21 cellular contexts compared by ENCODE assay signal in genomic region chr5:35457912-35458823, GRCh38.
"Had no signal": no experiment of that assay in that cellular context is flagged by ENCODE, and none has a peak within 500 bp of the region (broad histone marks: within the 10 kb centered on the region; RNA-seq: fewer than 3 reads in every experiment).

No MANE protein-coding gene starts in this region.

- DNase-seq: effector memory CD4-positive, alpha-beta T cell; hypothalamus; kidney glomerular epithelial cell; left lung; mesendoderm; naive thymus-derived CD8-positive, alpha-beta T cell; right cardiac atrium; stimulated activated CD4-positive, alpha-beta T cell treated with anti-CD3 and anti-CD28 coated beads, Interleukin-4, amount 100 ng/mL, for 1 hour; stimulated activated CD8-positive, alpha-beta memory T cell treated with anti-CD3 and anti-CD28 coated beads, Interleukin-4, amount 100 ng/mL, for 48 hours; stimulated activated naive CD8-positive, alpha-beta T cell treated with anti-CD3 and anti-CD28 coated beads, Interleukin-15, Interleukin-2, amounts not matched to agents 100 U/mL and 50 U/mL, for 24 hours; uterus had no signal

- H3K9me3 Mint-ChIP-seq: neural crest cell; stimulated activated effector memory CD8-positive, alpha-beta T cell treated with anti-CD3 and anti-CD28 coated beads, Interleukin-12 subunit alpha, Interleukin-12 subunit beta, amount 100 ng/mL, for 72 hours had no signal

- ATAC-seq: naive thymus-derived CD8-positive, alpha-beta T cell; stimulated activated effector memory CD8-positive, alpha-beta T cell treated with anti-CD3 and anti-CD28 coated beads, Interleukin-12 subunit alpha, Interleukin-12 subunit beta, amount 100 ng/mL, for 72 hours; stimulated activated naive CD8-positive, alpha-beta T cell treated with anti-CD3 and anti-CD28 coated beads, Interleukin-15, Interleukin-2, amounts not matched to agents 100 U/mL and 50 U/mL, for 24 hours had no signal

- H3K4me3 ChIP-seq: heart left ventricle, left lung, lung, suprapubic skin, thyroid gland, uterus had no signal

- H3K4me3 Mint-ChIP-seq: naive thymus-derived CD8-positive, alpha-beta T cell; neural crest cell; stimulated activated effector memory CD8-positive, alpha-beta T cell treated with anti-CD3 and anti-CD28 coated beads, Interleukin-12 subunit alpha, Interleukin-12 subunit beta, amount 100 ng/mL, for 72 hours; type B pancreatic cell had no signal

- H3K4me1 ChIP-seq: heart left ventricle, left lung, thyroid gland, uterus had no signal

- H3K4me1 Mint-ChIP-seq: naive thymus-derived CD8-positive, alpha-beta T cell; neural crest cell; stimulated activated effector memory CD8-positive, alpha-beta T cell treated with anti-CD3 and anti-CD28 coated beads, Interleukin-12 subunit alpha, Interleukin-12 subunit beta, amount 100 ng/mL, for 72 hours had no signal

- H3K27ac ChIP-seq: heart left ventricle, left lung, suprapubic skin, thyroid gland, uterus had no signal

- H3K27ac Mint-ChIP-seq: naive thymus-derived CD8-positive, alpha-beta T cell; stimulated activated effector memory CD8-positive, alpha-beta T cell treated with anti-CD3 and anti-CD28 coated beads, Interleukin-12 subunit alpha, Interleukin-12 subunit beta, amount 100 ng/mL, for 72 hours; type B pancreatic cell had no signal

- H3K9me3 ChIP-seq: suprapubic skin, thyroid gland, uterus had no signal

- H3K36me3 Mint-ChIP-seq: stimulated activated effector memory CD8-positive, alpha-beta T cell treated with anti-CD3 and anti-CD28 coated beads, Interleukin-12 subunit alpha, Interleukin-12 subunit beta, amount 100 ng/mL, for 72 hours; type B pancreatic cell had no signal

- H3K27me3 ChIP-seq: heart left ventricle, left lung, suprapubic skin, thyroid gland, uterus had no signal

- H3K36me3 ChIP-seq: heart left ventricle, left lung, suprapubic skin, thyroid gland, uterus had no signal

- FAIRE-seq: endometrium, frontal cortex, islet of Langerhans had no signal

- H3K27me3 Mint-ChIP-seq: type B pancreatic cell had no signal
